Comparison of ENCODE assay signal across 18 cellular contexts in genomic region chr7:75696263-75697037, GRCh38. TPM values are rescaled to one million over a fixed set of nuclear protein-coding genes. Genes with fewer than 3 reads are reported as not detected.
DNase-seq lines count a peak whose midpoint lies in the region; ATAC-seq and TF ChIP-seq lines count a peak whose summit lies in the region.
"Had no signal": no experiment of that assay in that cellular context is flagged by ENCODE, and none has a peak within 500 bp of the region (broad histone marks: within the 10 kb centered on the region; RNA-seq: fewer than 3 reads in every experiment).

No MANE protein-coding gene starts in this region.

- TF ChIP-seq CTCF in OCI-LY7 (conservative IDR thresholded peaks at IDR 0.05; ENCODE audit: low read length) = no peak

- POLR2A ChIA-PET in OCI-LY7 (lab: Charles Lee) = interaction anchor here (0.5 to 1.4 kb wide), 4 partner anchors 15 to 420 kb away, joined by 3 to 4 read pairs (median 4); no protein-coding TSS in a partner anchor
- POLR2A ChIA-PET in activated CD4-positive, alpha-beta T cell treated with anti-CD3 and anti-CD28 coated beads, Interleukin-2, amount 10 ng/mL, durations not matched to agents 7 days and 5 days (lab: Charles Lee) = no interaction called here

- no TSS peak for BruUV-seq in OCI-LY7 (replicated peaks; lab: Mats Ljungman, UMichigan)

- no peaks in the 10 kb centered on the region for H3K36me3 Mint-ChIP-seq in activated CD4-positive, alpha-beta T cell treated with anti-CD3 and anti-CD28 coated beads, Interleukin-2, amount 10 ng/mL, durations not matched to agents 7 days and 5 days (ENCODE audit: low read depth)

- H3K36me3 ChIP-seq in BLaER1 (peaks cover 6% of the 10 kb centered on the region; the same call in 1 of the 2 replicates), OCI-LY7 (ENCODE audit: insufficient read depth, low read length) (peaks cover 13% of the 10 kb centered on the region; the same call in 1 of the 2 replicates)

- no peak overlapping the region for H3K9ac ChIP-seq in BLaER1

- H3K4me2 ChIP-seq in BLaER1 (peak overlapping the region; percentile 42), OCI-LY7 (ENCODE audit: low read length) (peak overlapping the region; percentile 19)

- CTCF ChIA-PET in OCI-LY7 (lab: Charles Lee; ENCODE audit: unreplicated experiment) = no interaction called here
- CTCF ChIA-PET in activated CD4-positive, alpha-beta T cell treated with anti-CD3 and anti-CD28 coated beads, Interleukin-2, amount 10 ng/mL, durations not matched to agents 7 days and 5 days (lab: Charles Lee) = no interaction called here

- no peaks in the 10 kb centered on the region for H3K9me2 ChIP-seq in OCI-LY7 (ENCODE audit: insufficient read depth, low read length)

- H3K27me3 ChIP-seq in BLaER1 = no peaks in the 10 kb centered on the region

- H3K4me1 ChIP-seq in BLaER1 (peaks cover 66% of the 10 kb centered on the region), OCI-LY7 (ENCODE audit: insufficient read depth, low read length, poor library complexity, severe bottlenecking) (peaks cover 90% of the 10 kb centered on the region)

- H2AFZ ChIP-seq in OCI-LY7 (ENCODE audit: low read length) = no peak overlapping the region

- H3K9me3 ChIP-seq in BLaER1 (no peaks in the 10 kb centered on the region), OCI-LY7 (ENCODE audit: low read length) (no peaks in the 10 kb centered on the region)

- H3K79me2 ChIP-seq in OCI-LY7 (ENCODE audit: insufficient read depth, low read depth, low read length) = no peaks in the 10 kb centered on the region; the same call in 1 of the 2 replicates

- H3K4me3 ChIP-seq in BLaER1 (no peak overlapping the region), OCI-LY7 (ENCODE audit: low read depth, low read length, poor library complexity, severe bottlenecking) (no peak overlapping the region)

- no peak overlapping the region for H3K27ac Mint-ChIP-seq in activated CD4-positive, alpha-beta T cell treated with anti-CD3 and anti-CD28 coated beads, Interleukin-2, amount 10 ng/mL, durations not matched to agents 7 days and 5 days

- DNase-seq in DMS53 (lab: John Stamatoyannopoulos, UW) = peak; percentile 43
- no peak for DNase-seq in DMS53 treated with DMSO at 0.1 percent for 48 hours (lab: John Stamatoyannopoulos, UW; ENCODE audit: unreplicated experiment)
- no peak for DNase-seq in OCI-LY7 (ENCODE audit: low spot score)
- DNase-seq in posterior vena cava (ENCODE audit: low spot score) = peak; percentile 10
- no peak for DNase-seq in activated CD4-positive, alpha-beta T cell treated with anti-CD3 and anti-CD28 coated beads, Interleukin-2, amount 10 ng/mL, durations not matched to agents 7 days and 5 days
- DNase-seq: C1 segment of cervical spinal cord; CD8-positive, alpha-beta memory T cell; EL; GF-D8; NCI-H1417 treated with DMSO at 0.1 percent for 48 hours; NCI-H187; NCI-H345; NCI-H526 had no signal

- peaks cover 7% of the 10 kb centered on the region for H3K27me3 Mint-ChIP-seq in activated CD4-positive, alpha-beta T cell treated with anti-CD3 and anti-CD28 coated beads, Interleukin-2, amount 10 ng/mL, durations not matched to agents 7 days and 5 days
- H3K27me3 Mint-ChIP-seq: CD8-positive, alpha-beta memory T cell had no signal

- intact Hi-C loops in OCI-LY7 (cut with micrococcal nuclease; ENCODE audit: unreplicated experiment) (no loop called here), posterior vena cava (cut with DNase I) (no loop called here)

- H3K27ac ChIP-seq in BLaER1 (no peak overlapping the region), OCI-LY7 (ENCODE audit: low read depth, low read length, poor library complexity, severe bottlenecking) (peak overlapping the region; percentile 92)
- H3K27ac ChIP-seq: 22Rv1 had no signal

- H3K4me3 Mint-ChIP-seq in activated CD4-positive, alpha-beta T cell treated with anti-CD3 and anti-CD28 coated beads, Interleukin-2, amount 10 ng/mL, durations not matched to agents 7 days and 5 days = no peak overlapping the region
- H3K4me3 Mint-ChIP-seq: CD8-positive, alpha-beta memory T cell had no signal

- H4K20me1 ChIP-seq in BLaER1 = no peaks in the 10 kb centered on the region
- H4K20me1 ChIP-seq in OCI-LY7 (ENCODE audit: insufficient read depth, low read length) = no peaks in the 10 kb centered on the region

- ATAC-seq in HG03175 (IDR thresholded peaks at IDR 0.05; ENCODE audit: unreplicated experiment) (no peak), HG02759 (IDR thresholded peaks at IDR 0.05; ENCODE audit: unreplicated experiment) (no peak)
- ATAC-seq: Right ventricle myocardium inferior had no signal

- no peaks in the 10 kb centered on the region for H3K9me3 Mint-ChIP-seq in activated CD4-positive, alpha-beta T cell treated with anti-CD3 and anti-CD28 coated beads, Interleukin-2, amount 10 ng/mL, durations not matched to agents 7 days and 5 days
- H3K9me3 Mint-ChIP-seq: CD8-positive, alpha-beta memory T cell had no signal

- no peaks in the 10 kb centered on the region for H3K4me1 Mint-ChIP-seq in activated CD4-positive, alpha-beta T cell treated with anti-CD3 and anti-CD28 coated beads, Interleukin-2, amount 10 ng/mL, durations not matched to agents 7 days and 5 days

RNA-seq across cellular contexts. Expression of gene HIP1, which starts 42.3 kb away (rescaled TPM):
- total RNA-seq in OCI-LY7 (2014; rRNA removed; shearing (Covaris generic)) = 15.0 and 15.8 TPM in 2 replicates
- total RNA-seq in OCI-LY7 (2022) = 27.8 and 30.5 TPM in 2 replicates
- 10 to 100 TPM; 27.0 to 29.2 TPM for total RNA-seq in posterior vena cava
- total RNA-seq in activated CD4-positive, alpha-beta T cell treated with anti-CD3 and anti-CD28 coated beads, Interleukin-2, amount 10 ng/mL, durations not matched to agents 7 days and 5 days = 1 to 10 TPM; 2.2 to 2.8 TPM

Comparison
In these comparisons a context has a peak if more than half of its experiments do, and no peak if none do; other contexts are left out.
1. DNase-seq: peak in DMS53 (single experiment) and posterior vena cava (single experiment); none in DMS53 treated with DMSO at 0.1 percent for 48 hours (single experiment), OCI-LY7 (single experiment) and activated CD4-positive, alpha-beta T cell treated with anti-CD3 and anti-CD28 coated beads, Interleukin-2, amount 10 ng/mL, durations not matched to agents 7 days and 5 days (single experiment).
2. RNA of gene HIP1, which starts 42.3 kb away (total RNA-seq): 27.0 to 29.2 TPM in posterior vena cava and 15.0 to 30.5 TPM in OCI-LY7; 2.2 to 2.8 TPM in activated CD4-positive, alpha-beta T cell treated with anti-CD3 and anti-CD28 coated beads, Interleukin-2, amount 10 ng/mL, durations not matched to agents 7 days and 5 days; every median in the first group is over 4 times any median in the second.